ENCODE assay signal across 1 cellular context in the genomic region with DNA sequence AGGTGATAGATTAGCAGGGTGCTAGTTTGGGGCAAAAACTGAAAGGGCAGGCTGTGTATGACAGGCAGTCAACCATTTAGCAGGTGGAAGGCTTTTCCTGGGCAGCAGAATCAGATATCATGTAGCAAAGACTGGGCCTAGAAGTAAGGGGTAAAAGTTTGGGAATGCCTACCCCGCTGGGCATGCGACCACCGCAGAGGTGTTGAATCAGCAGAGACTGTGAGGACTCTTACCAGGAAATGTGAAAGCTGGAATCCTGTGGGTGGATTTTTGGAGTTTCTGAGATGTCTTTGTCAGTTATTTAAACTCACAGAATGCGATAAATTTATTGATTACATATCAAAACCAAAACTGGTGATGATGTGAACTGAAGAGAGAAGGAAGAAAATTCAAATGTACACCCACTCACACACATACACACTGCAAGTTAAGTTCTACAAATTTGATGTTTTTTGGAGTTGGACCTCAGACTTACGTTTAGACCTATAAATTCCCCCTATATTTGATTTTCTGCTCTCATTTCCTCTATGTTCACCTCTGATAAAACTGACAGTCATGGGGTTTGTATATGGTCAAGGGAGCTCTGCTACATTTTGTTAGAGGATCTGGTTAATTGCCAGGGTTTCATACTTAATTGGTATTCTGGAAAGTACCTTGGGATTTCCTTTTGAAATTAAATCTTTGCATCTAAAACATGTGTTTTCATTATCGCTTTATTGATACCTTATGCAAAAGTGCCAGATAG.
TF ChIP-seq lines count a peak whose summit lies in the region.

No MANE protein-coding gene starts in this region.

TF ChIP-seq in GM12878, 131 proteins besides CTCF, POLR2A, EP300 and RAD21:
- TF ChIP-seq POU2F2 (IDR thresholded peaks at IDR 0.05; ENCODE audit: borderline replicate concordance, low read depth, low read length) (no peak), SREBF2 (IDR thresholded peaks at IDR 0.05; ENCODE audit: low read length) (no peak), CEBPB (IDR thresholded peaks at IDR 0.05; ENCODE audit: borderline replicate concordance in 1 of 2, low read depth in 2 of 2, low read length in 2 of 2) (no peak), JUNB (IDR thresholded peaks at IDR 0.05) (no peak), SMARCA5 (IDR thresholded peaks at IDR 0.05) (0 out of 2 replicates have a peak, but pooled peaks have one; percentile 22), ZNF207 (IDR thresholded peaks at IDR 0.05; ENCODE audit: borderline replicate concordance) (no peak), SPI1 (IDR thresholded peaks at IDR 0.05; ENCODE audit: borderline replicate concordance, insufficient read depth, low read depth, low read length) (peak; percentile 2; the same call in 1 of the 2 replicates), SUZ12 (IDR thresholded peaks at IDR 0.05; ENCODE audit: unreplicated experiment) (no peak), MTA2 (IDR thresholded peaks at IDR 0.05; ENCODE audit: low read depth) (peak; percentile 76), IKZF1 (conservative IDR thresholded peaks at IDR 0.05) (peak; percentile 37; the same call in 1 of the 2 replicates)
- TF ChIP-seq, protein P1, sequence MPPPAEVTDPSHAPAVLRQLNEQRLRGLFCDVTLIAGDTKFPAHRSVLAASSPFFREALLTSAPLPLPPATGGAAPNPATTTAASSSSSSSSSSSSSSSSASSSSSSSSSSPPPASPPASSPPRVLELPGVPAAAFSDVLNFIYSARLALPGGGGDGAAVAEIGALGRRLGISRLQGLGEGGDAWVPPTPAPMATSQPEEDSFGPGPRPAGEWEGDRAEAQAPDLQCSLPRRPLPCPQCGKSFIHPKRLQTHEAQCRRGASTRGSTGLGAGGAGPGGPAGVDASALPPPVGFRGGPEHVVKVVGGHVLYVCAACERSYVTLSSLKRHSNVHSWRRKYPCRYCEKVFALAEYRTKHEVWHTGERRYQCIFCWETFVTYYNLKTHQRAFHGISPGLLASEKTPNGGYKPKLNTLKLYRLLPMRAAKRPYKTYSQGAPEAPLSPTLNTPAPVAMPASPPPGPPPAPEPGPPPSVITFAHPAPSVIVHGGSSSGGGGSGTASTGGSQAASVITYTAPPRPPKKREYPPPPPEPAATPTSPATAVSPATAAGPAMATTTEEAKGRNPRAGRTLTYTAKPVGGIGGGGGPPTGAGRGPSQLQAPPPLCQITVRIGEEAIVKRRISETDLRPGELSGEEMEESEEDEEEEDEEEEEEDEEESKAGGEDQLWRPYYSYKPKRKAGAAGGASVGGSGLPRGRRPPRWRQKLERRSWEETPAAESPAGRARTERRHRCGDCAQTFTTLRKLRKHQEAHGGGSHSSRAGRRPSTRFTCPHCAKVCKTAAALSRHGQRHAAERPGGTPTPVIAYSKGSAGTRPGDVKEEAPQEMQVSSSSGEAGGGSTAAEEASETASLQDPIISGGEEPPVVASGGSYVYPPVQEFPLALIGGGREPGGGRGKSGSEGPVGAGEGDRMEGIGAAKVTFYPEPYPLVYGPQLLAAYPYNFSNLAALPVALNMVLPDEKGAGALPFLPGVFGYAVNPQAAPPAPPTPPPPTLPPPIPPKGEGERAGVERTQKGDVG (CRISPR knock-in tag; IDR thresholded peaks at IDR 0.05): no peak
- TF ChIP-seq, protein P2, sequence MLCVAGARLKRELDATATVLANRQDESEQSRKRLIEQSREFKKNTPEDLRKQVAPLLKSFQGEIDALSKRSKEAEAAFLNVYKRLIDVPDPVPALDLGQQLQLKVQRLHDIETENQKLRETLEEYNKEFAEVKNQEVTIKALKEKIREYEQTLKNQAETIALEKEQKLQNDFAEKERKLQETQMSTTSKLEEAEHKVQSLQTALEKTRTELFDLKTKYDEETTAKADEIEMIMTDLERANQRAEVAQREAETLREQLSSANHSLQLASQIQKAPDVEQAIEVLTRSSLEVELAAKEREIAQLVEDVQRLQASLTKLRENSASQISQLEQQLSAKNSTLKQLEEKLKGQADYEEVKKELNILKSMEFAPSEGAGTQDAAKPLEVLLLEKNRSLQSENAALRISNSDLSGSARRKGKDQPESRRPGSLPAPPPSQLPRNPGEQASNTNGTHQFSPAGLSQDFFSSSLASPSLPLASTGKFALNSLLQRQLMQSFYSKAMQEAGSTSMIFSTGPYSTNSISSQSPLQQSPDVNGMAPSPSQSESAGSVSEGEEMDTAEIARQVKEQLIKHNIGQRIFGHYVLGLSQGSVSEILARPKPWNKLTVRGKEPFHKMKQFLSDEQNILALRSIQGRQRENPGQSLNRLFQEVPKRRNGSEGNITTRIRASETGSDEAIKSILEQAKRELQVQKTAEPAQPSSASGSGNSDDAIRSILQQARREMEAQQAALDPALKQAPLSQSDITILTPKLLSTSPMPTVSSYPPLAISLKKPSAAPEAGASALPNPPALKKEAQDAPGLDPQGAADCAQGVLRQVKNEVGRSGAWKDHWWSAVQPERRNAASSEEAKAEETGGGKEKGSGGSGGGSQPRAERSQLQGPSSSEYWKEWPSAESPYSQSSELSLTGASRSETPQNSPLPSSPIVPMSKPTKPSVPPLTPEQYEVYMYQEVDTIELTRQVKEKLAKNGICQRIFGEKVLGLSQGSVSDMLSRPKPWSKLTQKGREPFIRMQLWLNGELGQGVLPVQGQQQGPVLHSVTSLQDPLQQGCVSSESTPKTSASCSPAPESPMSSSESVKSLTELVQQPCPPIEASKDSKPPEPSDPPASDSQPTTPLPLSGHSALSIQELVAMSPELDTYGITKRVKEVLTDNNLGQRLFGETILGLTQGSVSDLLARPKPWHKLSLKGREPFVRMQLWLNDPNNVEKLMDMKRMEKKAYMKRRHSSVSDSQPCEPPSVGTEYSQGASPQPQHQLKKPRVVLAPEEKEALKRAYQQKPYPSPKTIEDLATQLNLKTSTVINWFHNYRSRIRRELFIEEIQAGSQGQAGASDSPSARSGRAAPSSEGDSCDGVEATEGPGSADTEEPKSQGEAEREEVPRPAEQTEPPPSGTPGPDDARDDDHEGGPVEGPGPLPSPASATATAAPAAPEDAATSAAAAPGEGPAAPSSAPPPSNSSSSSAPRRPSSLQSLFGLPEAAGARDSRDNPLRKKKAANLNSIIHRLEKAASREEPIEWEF (IDR thresholded peaks at IDR 0.05; ENCODE audit: insufficient replicate concordance, low read depth, low read length): peak; percentile 19
